9 cellular contexts compared by ENCODE assay signal in genomic region chr2:16653799-16654198, GRCh38. TPM values are rescaled to one million over a fixed set of nuclear protein-coding genes. Genes with fewer than 3 reads are reported as not detected.
DNase-seq lines count a peak whose midpoint lies in the region; ATAC-seq and TF ChIP-seq lines count a peak whose summit lies in the region.
"Had no signal": no experiment of that assay in that cellular context is flagged by ENCODE, and none has a peak within 500 bp of the region (broad histone marks: within the 10 kb centered on the region; RNA-seq: fewer than 3 reads in every experiment).

No MANE protein-coding gene starts in this region.

- ATAC-seq in GM19023 (IDR thresholded peaks at IDR 0.05; ENCODE audit: unreplicated experiment) = peak; percentile 42
- ATAC-seq in HG02981 (IDR thresholded peaks at IDR 0.05; ENCODE audit: unreplicated experiment) = peak; percentile 34

- no peaks in the 10 kb centered on the region for H3K4me1 Mint-ChIP-seq in activated CD4-positive, alpha-beta T cell treated with anti-CD3 and anti-CD28 coated beads, Interleukin-2, amount 10 ng/mL, durations not matched to agents 7 days and 5 days

- peak overlapping the region; percentile 66 to 71 for H3K27ac ChIP-seq in prostate gland

- H3K9me3 ChIP-seq in prostate gland = no peaks in the 10 kb centered on the region
- H3K9me3 ChIP-seq: thoracic aorta had no signal

- CTCF ChIA-PET in activated CD4-positive, alpha-beta T cell treated with anti-CD3 and anti-CD28 coated beads, Interleukin-2, amount 10 ng/mL, durations not matched to agents 7 days and 5 days (lab: Charles Lee) = interaction anchor here (1.1 to 1.2 kb wide), 2 partner anchors 11 to 19 kb away, joined by 3 read pairs; partner anchors contain the start of gene CYRIA

- WGBS in prostate gland = 89% methylated on average over 4 of the region's 4 CpGs

- POLR2A ChIA-PET in activated CD4-positive, alpha-beta T cell treated with anti-CD3 and anti-CD28 coated beads, Interleukin-2, amount 10 ng/mL, durations not matched to agents 7 days and 5 days (lab: Charles Lee) = no interaction called here

- peaks cover 23% of the 10 kb centered on the region for H3K4me1 ChIP-seq in prostate gland (replicated peaks)

- H3K27me3 Mint-ChIP-seq in activated CD4-positive, alpha-beta T cell treated with anti-CD3 and anti-CD28 coated beads, Interleukin-2, amount 10 ng/mL, durations not matched to agents 7 days and 5 days = peaks cover 2% of the 10 kb centered on the region

- H3K36me3 ChIP-seq in prostate gland = no peaks in the 10 kb centered on the region
- H3K36me3 ChIP-seq: thoracic aorta had no signal

- no peaks in the 10 kb centered on the region for H3K27me3 ChIP-seq in prostate gland (replicated peaks; ENCODE audit: insufficient read depth)

- no peak overlapping the region for H3K4me3 ChIP-seq in prostate gland
- H3K4me3 ChIP-seq: thoracic aorta had no signal

- H3K9me3 Mint-ChIP-seq in activated CD4-positive, alpha-beta T cell treated with anti-CD3 and anti-CD28 coated beads, Interleukin-2, amount 10 ng/mL, durations not matched to agents 7 days and 5 days = no peaks in the 10 kb centered on the region

- no peak overlapping the region for H3K4me3 Mint-ChIP-seq in activated CD4-positive, alpha-beta T cell treated with anti-CD3 and anti-CD28 coated beads, Interleukin-2, amount 10 ng/mL, durations not matched to agents 7 days and 5 days

- H3K27ac Mint-ChIP-seq in activated CD4-positive, alpha-beta T cell treated with anti-CD3 and anti-CD28 coated beads, Interleukin-2, amount 10 ng/mL, durations not matched to agents 7 days and 5 days = no peak overlapping the region

- no peaks in the 10 kb centered on the region for H3K36me3 Mint-ChIP-seq in activated CD4-positive, alpha-beta T cell treated with anti-CD3 and anti-CD28 coated beads, Interleukin-2, amount 10 ng/mL, durations not matched to agents 7 days and 5 days (ENCODE audit: low read depth)

- DNase-seq in SKM-1 treated with dmso at 0.1 percent for 144 hours (lab: John Stamatoyannopoulos, UW; ENCODE audit: unreplicated experiment) (peak; percentile 43), prostate gland (ENCODE audit: low spot score) (no peak), NCI-H510A treated with DMSO at 0.1 percent for 48 hours (lab: John Stamatoyannopoulos, UW) (no peak), EL (no peak), amniotic stem cell (lab: John Stamatoyannopoulos, UW) (no peak)
- DNase-seq in activated CD4-positive, alpha-beta T cell treated with anti-CD3 and anti-CD28 coated beads, Interleukin-2, amount 10 ng/mL, durations not matched to agents 7 days and 5 days = no peak

- no peak for TF ChIP-seq CTCF in prostate gland (IDR thresholded peaks at IDR 0.05)

- intact Hi-C loops in prostate gland (cut with DNase I) = no loop called here

- TF ChIP-seq POLR2A in prostate gland (IDR thresholded peaks at IDR 0.05) = no peak

RNA-seq across cellular contexts. Expression of gene CYRIA, which starts 11.8 kb away (rescaled TPM):
- total RNA-seq in prostate gland = 10 to 100 TPM in 1 of 2 donors, 1 to 10 TPM in 1; 6.5 to 10.3 TPM
- under 1 TPM; 0.20 to 0.31 TPM for total RNA-seq in activated CD4-positive, alpha-beta T cell treated with anti-CD3 and anti-CD28 coated beads, Interleukin-2, amount 10 ng/mL, durations not matched to agents 7 days and 5 days

Comparison
In these comparisons a context has a peak if more than half of its experiments do, and no peak if none do; other contexts are left out.
1. RNA of gene CYRIA, which starts 11.8 kb away (total RNA-seq): 6.5 to 10.3 TPM in prostate gland; 0.20 to 0.31 TPM in activated CD4-positive, alpha-beta T cell treated with anti-CD3 and anti-CD28 coated beads, Interleukin-2, amount 10 ng/mL, durations not matched to agents 7 days and 5 days; every median in the first group is over 4 times any median in the second.